In genomic region chr4:7172508-7172907, GRCh38 we compare ENCODE assay signal across 31 cellular contexts. TPM values are rescaled to one million over a fixed set of nuclear protein-coding genes. Genes with fewer than 3 reads are reported as not detected.
"Had no signal": no experiment of that assay in that cellular context is flagged by ENCODE, and none has a peak within 500 bp of the region (broad histone marks: within the 10 kb centered on the region; RNA-seq: fewer than 3 reads in every experiment).

No MANE protein-coding gene starts in this region.

- ATAC-seq: activated naive CD4-positive, alpha-beta T cell treated with anti-CD3 and anti-CD28 coated beads, Interleukin-2, amount 50 U/mL, for 72 hours; body of pancreas; esophagus mucosa; left cardiac atrium; left ventricle myocardium superior; right cardiac atrium; stimulated activated effector memory CD8-positive, alpha-beta T cell treated with anti-CD3 and anti-CD28 coated beads, Interleukin-12 subunit alpha, Interleukin-12 subunit beta, amount 100 ng/mL, for 72 hours had no signal

- H3K27ac Mint-ChIP-seq: activated CD4-positive, alpha-beta memory T cell treated with anti-CD3 and anti-CD28 coated beads for 36 hours; activated CD4-positive, alpha-beta T cell treated with anti-CD3 and anti-CD28 coated beads, Interleukin-2, amount 10 ng/mL, durations not matched to agents 24 days and 14 days; activated naive CD4-positive, alpha-beta T cell treated with anti-CD3 and anti-CD28 coated beads, Interleukin-2, amount 50 U/mL, for 72 hours; activated T-helper 1 cell treated with anti-CD3 and anti-CD28 coated beads, Interleukin-12 subunit alpha, Interleukin-12 subunit beta, Interleukin-2, Interleukin-4 antibody, amounts not matched to agents 30 ng/mL and 10 ng/mL and 1 ng/mL, durations not matched to agents 14 hours and 24 hours and 36 hours; endodermal cell; stimulated activated effector memory CD8-positive, alpha-beta T cell treated with anti-CD3 and anti-CD28 coated beads, Interleukin-12 subunit alpha, Interleukin-12 subunit beta, amount 100 ng/mL, for 72 hours; stimulated activated naive CD8-positive, alpha-beta T cell treated with anti-CD3 and anti-CD28 coated beads, Interleukin-15, Interleukin-2, amounts not matched to agents 100 ng/mL and 50 ng/mL, for 24 hours; T-helper 1 cell treated with Interleukin-12 subunit alpha and Interleukin-12 subunit beta and Interleukin-4 antibody, amounts not matched to agents 30 μg/mL and 1 μg/mL, for 36 hours; type B pancreatic cell had no signal

- H3K4me3 ChIP-seq: adrenal gland, body of pancreas, cardiac muscle cell, thoracic aorta, vagina had no signal

- H3K4me3 Mint-ChIP-seq: activated CD4-positive, alpha-beta memory T cell treated with anti-CD3 and anti-CD28 coated beads for 36 hours; activated CD4-positive, alpha-beta T cell treated with anti-CD3 and anti-CD28 coated beads, Interleukin-2, amount 10 ng/mL, durations not matched to agents 24 days and 14 days; activated T-helper 1 cell treated with anti-CD3 and anti-CD28 coated beads, Interleukin-12 subunit alpha, Interleukin-12 subunit beta, Interleukin-2, Interleukin-4 antibody, amounts not matched to agents 30 ng/mL and 10 ng/mL and 1 ng/mL, durations not matched to agents 14 hours and 24 hours and 36 hours; endodermal cell; stimulated activated effector memory CD8-positive, alpha-beta T cell treated with anti-CD3 and anti-CD28 coated beads, Interleukin-12 subunit alpha, Interleukin-12 subunit beta, amount 100 ng/mL, for 72 hours; stimulated activated naive CD8-positive, alpha-beta T cell treated with anti-CD3 and anti-CD28 coated beads, Interleukin-15, Interleukin-2, amounts not matched to agents 100 ng/mL and 50 ng/mL, for 24 hours; T-helper 1 cell treated with Interleukin-12 subunit alpha and Interleukin-12 subunit beta and Interleukin-4 antibody, amounts not matched to agents 30 μg/mL and 1 μg/mL, for 36 hours; type B pancreatic cell had no signal

- H3K4me1 Mint-ChIP-seq: endodermal cell had no signal

- H3K27me3 ChIP-seq: adrenal gland, body of pancreas, cardiac muscle cell, vagina had no signal

- H3K36me3 ChIP-seq: adrenal gland, cardiac muscle cell, thoracic aorta, vagina had no signal

- H3K4me1 ChIP-seq: adrenal gland, body of pancreas, parathyroid adenoma, vagina had no signal

- DNase-seq: activated CD4-positive, alpha-beta memory T cell treated with anti-CD3 and anti-CD28 coated beads for 36 hours; activated CD4-positive, alpha-beta T cell treated with anti-CD3 and anti-CD28 coated beads, Interleukin-2, amount 10 ng/mL, durations not matched to agents 24 days and 14 days; activated CD8-positive, alpha-beta memory T cell treated with anti-CD3 and anti-CD28 coated beads, Interleukin-2, amount 50 U/mL, for 4 hours; activated gamma-delta T cell treated with Interleukin-2 at 50 U/mL for 16 hours; activated T-cell treated with anti-CD3 and anti-CD28 coated beads, Interleukin-2, amount 50 U/mL, for 1 hour; adrenal gland; endodermal cell; foreskin fibroblast; hippocampal formation; left cardiac atrium; left ventricle myocardium superior; occipital lobe; right cardiac atrium; stimulated activated CD4-positive, alpha-beta T cell treated with anti-CD3 and anti-CD28 coated beads, Interleukin-12 subunit alpha, Interleukin-12 subunit beta, amount 100 ng/mL, for 4 hours; stimulated activated CD4-positive, alpha-beta T cell treated with anti-CD3 and anti-CD28 coated beads, Interleukin-4, amount 100 ng/mL, for 1 hour; SW 1271; T-helper 9 cell had no signal

- H3K36me3 Mint-ChIP-seq: activated CD4-positive, alpha-beta memory T cell treated with anti-CD3 and anti-CD28 coated beads for 36 hours; activated naive CD4-positive, alpha-beta T cell treated with anti-CD3 and anti-CD28 coated beads, Interleukin-2, amount 50 U/mL, for 72 hours; stimulated activated effector memory CD8-positive, alpha-beta T cell treated with anti-CD3 and anti-CD28 coated beads, Interleukin-12 subunit alpha, Interleukin-12 subunit beta, amount 100 ng/mL, for 72 hours; type B pancreatic cell had no signal

- H3K27ac ChIP-seq: adrenal gland, body of pancreas, cardiac muscle cell, parathyroid adenoma, thoracic aorta, vagina had no signal

- H3K9me3 Mint-ChIP-seq: activated CD4-positive, alpha-beta memory T cell treated with anti-CD3 and anti-CD28 coated beads for 36 hours; activated CD4-positive, alpha-beta T cell treated with anti-CD3 and anti-CD28 coated beads, Interleukin-2, amount 10 ng/mL, durations not matched to agents 24 days and 14 days; activated naive CD4-positive, alpha-beta T cell treated with anti-CD3 and anti-CD28 coated beads, Interleukin-2, amount 50 U/mL, for 72 hours; activated T-helper 1 cell treated with anti-CD3 and anti-CD28 coated beads, Interleukin-12 subunit alpha, Interleukin-12 subunit beta, Interleukin-2, Interleukin-4 antibody, amounts not matched to agents 30 ng/mL and 10 ng/mL and 1 ng/mL, durations not matched to agents 14 hours and 24 hours and 36 hours; endodermal cell; stimulated activated effector memory CD8-positive, alpha-beta T cell treated with anti-CD3 and anti-CD28 coated beads, Interleukin-12 subunit alpha, Interleukin-12 subunit beta, amount 100 ng/mL, for 72 hours; stimulated activated naive CD8-positive, alpha-beta T cell treated with anti-CD3 and anti-CD28 coated beads, Interleukin-15, Interleukin-2, amounts not matched to agents 100 ng/mL and 50 ng/mL, for 24 hours; T-helper 1 cell treated with Interleukin-12 subunit alpha and Interleukin-12 subunit beta and Interleukin-4 antibody, amounts not matched to agents 30 μg/mL and 1 μg/mL, for 36 hours; type B pancreatic cell had no signal

- H3K9me3 ChIP-seq: adrenal gland, body of pancreas, thoracic aorta, vagina had no signal

RNA-seq across cellular contexts. Expression of gene SORCS2, which starts 19.8 kb away (rescaled TPM):
- total RNA-seq: activated CD4-positive, alpha-beta T cell treated with anti-CD3 and anti-CD28 coated beads, Interleukin-2, amount 10 ng/mL, durations not matched to agents 24 days and 14 days; activated CD8-positive, alpha-beta memory T cell treated with anti-CD3 and anti-CD28 coated beads for 36 hours; activated T-helper 1 cell treated with anti-CD3 and anti-CD28 coated beads, Interleukin-12 subunit alpha, Interleukin-12 subunit beta, Interleukin-2, Interleukin-4 antibody, amounts not matched to agents 30 ng/mL and 10 ng/mL and 1 ng/mL, durations not matched to agents 14 hours and 24 hours and 36 hours; pulmonary artery endothelial cell had no signal
